Comparison of ENCODE assay signal across 11 cellular contexts in genomic region chr2:200525066-200525465, GRCh38. TPM values are rescaled to one million over a fixed set of nuclear protein-coding genes. Genes with fewer than 3 reads are reported as not detected.
DNase-seq lines count a peak whose midpoint lies in the region; ATAC-seq and TF ChIP-seq lines count a peak whose summit lies in the region.
"Had no signal": no experiment of that assay in that cellular context is flagged by ENCODE, and none has a peak within 500 bp of the region (broad histone marks: within the 10 kb centered on the region; RNA-seq: fewer than 3 reads in every experiment).

No MANE protein-coding gene starts in this region.

- ATAC-seq in Panc1: no peak

- POLR2A ChIA-PET in Panc1 (lab: Charles Lee): interaction anchor here (1.1 kb wide), 1 partner anchor 41 kb away, joined by 5 read pairs; no protein-coding TSS in a partner anchor

- H3K27me3 ChIP-seq in Panc1 (ENCODE audit: control insufficient read depth, insufficient read depth, low read length): no peaks in the 10 kb centered on the region

- no peaks in the 10 kb centered on the region for H3K9me3 ChIP-seq in Panc1 (ENCODE audit: control insufficient read depth, insufficient read depth, low read depth, low read length)

- DNase-seq in Calu3 (no peak), Panc1 (ENCODE audit: low read depth, low spot score) (no peak), fibroblast of peridontal ligament (ENCODE audit: extremely low read depth) (peak; percentile 57), progenitor cell of endocrine pancreas (ENCODE audit: low spot score, unreplicated experiment) (no peak), midbrain (lab: John Stamatoyannopoulos, UW) (no peak), ecto neural progenitor cell (ENCODE audit: low spot score) (no peak), C1 segment of cervical spinal cord (lab: John Stamatoyannopoulos, UW) (no peak)
- no peak for DNase-seq in activated CD4-positive, alpha-beta T cell treated with anti-CD3 and anti-CD28 coated beads, Interleukin-2, amount 50 U/mL, for 4 hours
- DNase-seq: activated CD4-positive, alpha-beta T cell treated with anti-CD3 and anti-CD28 coated beads for 36 hours; activated naive CD8-positive, alpha-beta T cell treated with anti-CD3 and anti-CD28 coated beads for 36 hours; effector memory CD8-positive, alpha-beta T cell had no signal

- peaks cover 21% of the 10 kb centered on the region for H3K4me1 Mint-ChIP-seq in Calu3 (ENCODE audit: low read depth, unreplicated experiment)
- H3K4me1 Mint-ChIP-seq in progenitor cell of endocrine pancreas (ENCODE audit: low read depth): peaks cover 17% of the 10 kb centered on the region

- H3K27ac Mint-ChIP-seq in Calu3 (ENCODE audit: unreplicated experiment): no peak overlapping the region
- no peak overlapping the region for H3K27ac Mint-ChIP-seq in progenitor cell of endocrine pancreas

- H3K4me3 Mint-ChIP-seq in Calu3 (ENCODE audit: low read depth, unreplicated experiment) (peak overlapping the region; percentile 33), progenitor cell of endocrine pancreas (ENCODE audit: low read depth) (peak overlapping the region; percentile 2)

- peak overlapping the region in 1 of 2 experiments; percentile 88; a peak in 2 of 4 replicates for H3K4me3 ChIP-seq in Panc1 (ENCODE audit: low read depth in 2 of 2, low read length in 2 of 2)

- intact Hi-C loops in Calu3 (cut with micrococcal nuclease; ENCODE audit: unreplicated experiment): no loop called here
- intact Hi-C loops in Panc1 (cut with micrococcal nuclease; ENCODE audit: unreplicated experiment): no loop called here

- in situ Hi-C loops in Panc1 (cut with HindIII; ENCODE audit: low pct_unique_long_range_greater_than_20kb, low sequenced_read_pairs): no loop called here

- peaks cover 19% of the 10 kb centered on the region for H3K4me1 ChIP-seq in Panc1 (ENCODE audit: control insufficient read depth, insufficient read depth, low read length)

- TF ChIP-seq CTCF in Calu3 (IDR thresholded peaks at IDR 0.05; ENCODE audit: unreplicated experiment) (no peak), Panc1 (IDR thresholded peaks at IDR 0.05) (no peak), progenitor cell of endocrine pancreas (IDR thresholded peaks at IDR 0.05; ENCODE audit: unreplicated experiment) (no peak)

- H3K36me3 Mint-ChIP-seq in Calu3 (ENCODE audit: insufficient read depth, unreplicated experiment) (peaks cover 15% of the 10 kb centered on the region), progenitor cell of endocrine pancreas (ENCODE audit: insufficient read depth) (no peaks in the 10 kb centered on the region)

- no peaks in the 10 kb centered on the region for H3K27me3 Mint-ChIP-seq in Calu3 (ENCODE audit: unreplicated experiment)
- peaks cover 11% of the 10 kb centered on the region for H3K27me3 Mint-ChIP-seq in progenitor cell of endocrine pancreas
- H3K27me3 Mint-ChIP-seq: activated CD4-positive, alpha-beta T cell treated with anti-CD3 and anti-CD28 coated beads for 36 hours; activated naive CD8-positive, alpha-beta T cell treated with anti-CD3 and anti-CD28 coated beads for 36 hours; effector memory CD8-positive, alpha-beta T cell had no signal

- BruUV-seq in Calu3 (replicated peaks; lab: Mats Ljungman, UMichigan) (no TSS peak), Panc1 (replicated peaks; lab: Mats Ljungman, UMichigan) (no TSS peak)

- H3K9me3 Mint-ChIP-seq in Calu3 (ENCODE audit: low read depth, unreplicated experiment): no peaks in the 10 kb centered on the region
- no peaks in the 10 kb centered on the region for H3K9me3 Mint-ChIP-seq in progenitor cell of endocrine pancreas (ENCODE audit: low read depth)
- H3K9me3 Mint-ChIP-seq: activated naive CD8-positive, alpha-beta T cell treated with anti-CD3 and anti-CD28 coated beads for 36 hours; effector memory CD8-positive, alpha-beta T cell had no signal

- H3K27ac ChIP-seq in Panc1 (ENCODE audit: low read length): peak overlapping the region; percentile 98; the same call in 1 of the 2 replicates

- H3K36me3 ChIP-seq in Panc1 (ENCODE audit: control insufficient read depth, insufficient read depth, low read length): peaks cover 8% of the 10 kb centered on the region; the same call in 1 of the 2 replicates

- CTCF ChIA-PET in Calu3 (lab: Charles Lee) (no interaction called here), Panc1 (lab: Charles Lee) (no interaction called here)

RNA-seq across cellular contexts. Expression of gene SGO2, which starts 0.9 kb away (rescaled TPM):
- total RNA-seq in Calu3 (2022) (18.0 and 22.9 TPM in 2 replicates), Panc1 (2021; ENCODE audit: unreplicated experiment) (34.0 TPM), progenitor cell of endocrine pancreas (13.1 and 14.1 TPM in 2 replicates)
- 5.4 TPM for polyA plus RNA-seq in Panc1 (2012; ENCODE audit: insufficient read length)

RNA-seq across cellular contexts. Expression of gene KCTD18, which starts 15.2 kb away (rescaled TPM):
- total RNA-seq in Calu3 (2022) (11.8 and 13.6 TPM in 2 replicates), Panc1 (2021; ENCODE audit: unreplicated experiment) (14.7 TPM), progenitor cell of endocrine pancreas (7.3 and 10.0 TPM in 2 replicates)
- 10.2 TPM for polyA plus RNA-seq in Panc1 (2012; ENCODE audit: insufficient read length)
